In the genomic region with DNA sequence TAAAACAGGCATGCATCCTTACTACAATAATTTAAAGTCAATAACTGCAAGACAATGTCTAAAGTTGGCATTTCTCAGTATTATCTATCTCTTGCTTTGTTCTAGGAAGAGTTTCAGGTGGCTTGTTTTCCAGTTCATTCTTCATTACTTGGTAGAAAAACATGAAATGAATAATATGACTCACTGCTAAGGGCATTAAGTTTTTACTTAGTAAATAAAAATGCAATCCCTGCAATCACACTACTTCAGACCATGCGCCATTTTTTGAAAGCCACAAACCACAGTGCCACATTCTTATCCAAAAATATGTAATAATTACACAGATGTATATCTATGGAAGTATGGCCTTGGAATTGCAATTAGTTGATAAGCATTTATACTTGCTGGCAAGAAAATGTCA, we compare ENCODE assay signal across 1 cellular context.
TF ChIP-seq lines count a peak whose summit lies in the region.

No MANE protein-coding gene starts in this region.

TF ChIP-seq in SK-N-SH, 30 proteins besides CTCF, POLR2A, EP300 and RAD21 (continued from another document):
- TF ChIP-seq, protein P1, sequence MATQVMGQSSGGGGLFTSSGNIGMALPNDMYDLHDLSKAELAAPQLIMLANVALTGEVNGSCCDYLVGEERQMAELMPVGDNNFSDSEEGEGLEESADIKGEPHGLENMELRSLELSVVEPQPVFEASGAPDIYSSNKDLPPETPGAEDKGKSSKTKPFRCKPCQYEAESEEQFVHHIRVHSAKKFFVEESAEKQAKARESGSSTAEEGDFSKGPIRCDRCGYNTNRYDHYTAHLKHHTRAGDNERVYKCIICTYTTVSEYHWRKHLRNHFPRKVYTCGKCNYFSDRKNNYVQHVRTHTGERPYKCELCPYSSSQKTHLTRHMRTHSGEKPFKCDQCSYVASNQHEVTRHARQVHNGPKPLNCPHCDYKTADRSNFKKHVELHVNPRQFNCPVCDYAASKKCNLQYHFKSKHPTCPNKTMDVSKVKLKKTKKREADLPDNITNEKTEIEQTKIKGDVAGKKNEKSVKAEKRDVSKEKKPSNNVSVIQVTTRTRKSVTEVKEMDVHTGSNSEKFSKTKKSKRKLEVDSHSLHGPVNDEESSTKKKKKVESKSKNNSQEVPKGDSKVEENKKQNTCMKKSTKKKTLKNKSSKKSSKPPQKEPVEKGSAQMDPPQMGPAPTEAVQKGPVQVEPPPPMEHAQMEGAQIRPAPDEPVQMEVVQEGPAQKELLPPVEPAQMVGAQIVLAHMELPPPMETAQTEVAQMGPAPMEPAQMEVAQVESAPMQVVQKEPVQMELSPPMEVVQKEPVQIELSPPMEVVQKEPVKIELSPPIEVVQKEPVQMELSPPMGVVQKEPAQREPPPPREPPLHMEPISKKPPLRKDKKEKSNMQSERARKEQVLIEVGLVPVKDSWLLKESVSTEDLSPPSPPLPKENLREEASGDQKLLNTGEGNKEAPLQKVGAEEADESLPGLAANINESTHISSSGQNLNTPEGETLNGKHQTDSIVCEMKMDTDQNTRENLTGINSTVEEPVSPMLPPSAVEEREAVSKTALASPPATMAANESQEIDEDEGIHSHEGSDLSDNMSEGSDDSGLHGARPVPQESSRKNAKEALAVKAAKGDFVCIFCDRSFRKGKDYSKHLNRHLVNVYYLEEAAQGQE (IDR thresholded peaks at IDR 0.05; ENCODE audit: low read depth, low read length) = no peak
- TF ChIP-seq NFIC (IDR thresholded peaks at IDR 0.05; ENCODE audit: borderline replicate concordance) (0 out of 2 replicates have a peak, but pooled peaks have one; percentile 31), FOXJ3 (CRISPR knock-in tag; IDR thresholded peaks at IDR 0.05) (no peak), FOSL2 (IDR thresholded peaks at IDR 0.05; ENCODE audit: borderline replicate concordance, low read depth) (peak; percentile 20; the same call in 1 of the 2 replicates), CHD2 (IDR thresholded peaks at IDR 0.05; ENCODE audit: low read length, partially characterized antibody) (no peak), TCF12 (IDR thresholded peaks at IDR 0.05) (peak; percentile 25; the same call in 1 of the 2 replicates)
- TF ChIP-seq, protein P2, sequence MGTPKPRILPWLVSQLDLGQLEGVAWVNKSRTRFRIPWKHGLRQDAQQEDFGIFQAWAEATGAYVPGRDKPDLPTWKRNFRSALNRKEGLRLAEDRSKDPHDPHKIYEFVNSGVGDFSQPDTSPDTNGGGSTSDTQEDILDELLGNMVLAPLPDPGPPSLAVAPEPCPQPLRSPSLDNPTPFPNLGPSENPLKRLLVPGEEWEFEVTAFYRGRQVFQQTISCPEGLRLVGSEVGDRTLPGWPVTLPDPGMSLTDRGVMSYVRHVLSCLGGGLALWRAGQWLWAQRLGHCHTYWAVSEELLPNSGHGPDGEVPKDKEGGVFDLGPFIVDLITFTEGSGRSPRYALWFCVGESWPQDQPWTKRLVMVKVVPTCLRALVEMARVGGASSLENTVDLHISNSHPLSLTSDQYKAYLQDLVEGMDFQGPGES (IDR thresholded peaks at IDR 0.05; ENCODE audit: low read depth, low read length) = no peak
- TF ChIP-seq, protein P3, sequence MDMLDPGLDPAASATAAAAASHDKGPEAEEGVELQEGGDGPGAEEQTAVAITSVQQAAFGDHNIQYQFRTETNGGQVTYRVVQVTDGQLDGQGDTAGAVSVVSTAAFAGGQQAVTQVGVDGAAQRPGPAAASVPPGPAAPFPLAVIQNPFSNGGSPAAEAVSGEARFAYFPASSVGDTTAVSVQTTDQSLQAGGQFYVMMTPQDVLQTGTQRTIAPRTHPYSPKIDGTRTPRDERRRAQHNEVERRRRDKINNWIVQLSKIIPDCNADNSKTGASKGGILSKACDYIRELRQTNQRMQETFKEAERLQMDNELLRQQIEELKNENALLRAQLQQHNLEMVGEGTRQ (IDR thresholded peaks at IDR 0.05; ENCODE audit: borderline replicate concordance, low read depth, low read length) = no peak
